ENCODE assay signal across 1 cellular context in genomic region chr7:140983802-140984201, GRCh38.
TF ChIP-seq lines count a peak whose summit lies in the region.

No MANE protein-coding gene starts in this region.

TF ChIP-seq in GM23338, 12 proteins besides CTCF, POLR2A, EP300 and RAD21 (continued from another document):
- TF ChIP-seq REST (IDR thresholded peaks at IDR 0.05; ENCODE audit: unreplicated experiment) (no peak), NANOG (IDR thresholded peaks at IDR 0.05; ENCODE audit: borderline replicate concordance) (no peak), ZNF462 (CRISPR knock-in tag; IDR thresholded peaks at IDR 0.05) (no peak), CREB1 (CRISPR knock-in tag; IDR thresholded peaks at IDR 0.05; ENCODE audit: low read depth) (no peak)
